ENCODE assay signal across 26 cellular contexts in the genomic region with DNA sequence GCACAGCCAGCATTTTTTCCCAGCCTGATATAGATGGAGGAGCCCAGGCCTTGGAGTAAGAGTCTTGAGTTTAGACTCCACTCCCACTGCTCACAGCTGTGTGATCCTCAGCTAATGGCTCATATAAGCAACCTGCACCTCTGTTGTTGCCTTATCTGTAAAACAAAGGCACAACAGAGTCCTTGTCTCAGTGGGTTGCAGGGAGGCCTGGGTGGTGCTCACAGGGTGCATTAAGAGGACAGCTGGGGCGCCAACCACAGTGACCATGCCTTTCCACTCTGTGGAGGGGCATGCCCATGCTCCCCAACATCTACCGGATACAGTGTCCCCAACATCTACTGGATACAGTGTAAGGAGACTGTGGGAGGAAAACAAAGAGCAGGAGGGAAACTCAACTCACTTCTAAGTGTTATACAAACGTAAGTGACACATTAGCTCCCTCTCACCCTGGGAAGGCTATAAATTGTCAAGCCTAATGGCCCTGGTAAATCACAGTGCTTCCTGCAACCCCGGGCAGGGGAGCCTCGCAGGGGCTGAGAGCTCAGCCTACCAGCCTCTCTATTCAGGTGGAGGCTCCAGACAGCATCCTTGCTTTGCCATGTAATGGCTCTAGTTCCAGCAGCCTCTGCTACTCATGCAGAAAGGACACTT.
DNase-seq lines count a peak whose midpoint lies in the region; ATAC-seq and TF ChIP-seq lines count a peak whose summit lies in the region.
"Had no signal": no experiment of that assay in that cellular context is flagged by ENCODE, and none has a peak within 500 bp of the region (broad histone marks: within the 10 kb centered on the region; RNA-seq: fewer than 3 reads in every experiment).

No MANE protein-coding gene starts in this region.

- no peaks in the 10 kb centered on the region for H3K36me3 Mint-ChIP-seq in WTC11
- H3K36me3 Mint-ChIP-seq: activated CD4-positive, alpha-beta memory T cell treated with anti-CD3 and anti-CD28 coated beads for 36 hours; naive B cell had no signal

- 0 out of 2 replicates have a peak overlapping the region, but pooled peaks have one; percentile 44 for H3K27ac Mint-ChIP-seq in WTC11
- H3K27ac Mint-ChIP-seq: activated CD4-positive, alpha-beta memory T cell treated with anti-CD3 and anti-CD28 coated beads for 36 hours; naive B cell; progenitor cell of endocrine pancreas; T-helper 17 cell had no signal

- POLR2A ChIA-PET in HEK293T (lab: Yijun Ruan, JAX) (no interaction called here), WTC11 (lab: Charles Lee) (no interaction called here)

- TF ChIP-seq CTCF in WTC11 (IDR thresholded peaks at IDR 0.05) = no peak

- H3K9me3 Mint-ChIP-seq in WTC11 = no peaks in the 10 kb centered on the region

- no peak overlapping the region for H3K4me3 Mint-ChIP-seq in WTC11
- H3K4me3 Mint-ChIP-seq: activated CD4-positive, alpha-beta memory T cell treated with anti-CD3 and anti-CD28 coated beads for 36 hours; naive B cell; T-helper 17 cell had no signal

- DNase-seq in NCI-H1092 treated with DMSO at 0.1 percent for 48 hours (lab: John Stamatoyannopoulos, UW) (peak; percentile 13), NCI-H1092 (lab: John Stamatoyannopoulos, UW) (no peak), HEK293T (ENCODE audit: extremely low spot score) (peak; percentile 13), WTC11 (ENCODE audit: low spot score) (no peak), retina (peak; percentile 54), middle frontal gyrus (ENCODE audit: extremely low spot score, low spot score) (no peak)
- DNase-seq: 8988T; activated CD4-positive, alpha-beta memory T cell treated with anti-CD3 and anti-CD28 coated beads for 36 hours; activated CD4-positive, alpha-beta T cell treated with anti-CD3 and anti-CD28 coated beads for 1 hour; activated naive CD4-positive, alpha-beta T cell; cerebellar nuclear complex; GOT3; kidney; naive B cell; NCI-H1048; NCI-H2107; NCI-H524; nucleus accumbens; stimulated activated CD4-positive, alpha-beta T cell treated with anti-CD3 and anti-CD28 coated beads, Interleukin-12 subunit alpha, Interleukin-12 subunit beta, amount 100 ng/mL, for 4 hours; stimulated activated CD4-positive, alpha-beta T cell treated with anti-CD3 and anti-CD28 coated beads, Interleukin-4, amount 100 ng/mL, for 24 hours; T-helper 17 cell; trophoblast cell had no signal

- peaks cover 39% of the 10 kb centered on the region for H3K4me1 Mint-ChIP-seq in WTC11
- H3K4me1 Mint-ChIP-seq: naive B cell, T-helper 17 cell had no signal

- no peaks in the 10 kb centered on the region for H3K27me3 Mint-ChIP-seq in WTC11 (ENCODE audit: low read depth)
- H3K27me3 Mint-ChIP-seq: progenitor cell of endocrine pancreas, T-helper 17 cell had no signal

- ATAC-seq in WTC11 (peak; percentile 53), HG02588 (IDR thresholded peaks at IDR 0.05; ENCODE audit: unreplicated experiment) (no peak), HG02798 (IDR thresholded peaks at IDR 0.05; ENCODE audit: poor library complexity, unreplicated experiment) (no peak)
- ATAC-seq: sciatic nerve, T-helper 17 cell had no signal

- CTCF ChIA-PET in HEK293T (lab: Yijun Ruan, JAX) = no interaction called here
- CTCF ChIA-PET in WTC11 (lab: Charles Lee) = interaction anchor here (0.8 kb wide), 1 partner anchor 69 kb away, joined by 3 read pairs; no protein-coding TSS in a partner anchor

TF ChIP-seq in HEK293T, 16 proteins besides CTCF, POLR2A, EP300 and RAD21:
- TF ChIP-seq TARDBP (IDR thresholded peaks at IDR 0.05) = no peak
- TF ChIP-seq ARNT (IDR thresholded peaks at IDR 0.05) = no peak
- TF ChIP-seq FOXK2 (IDR thresholded peaks at IDR 0.05) = no peak
- TF ChIP-seq LEF1 (IDR thresholded peaks at IDR 0.05; ENCODE audit: borderline replicate concordance) = no peak
- no peak for TF ChIP-seq SP1 (IDR thresholded peaks at IDR 0.05)

TF ChIP-seq in WTC11, 78 proteins besides CTCF, POLR2A, EP300 and RAD21:
- TF ChIP-seq NFATC4 (CRISPR knock-in tag; IDR thresholded peaks at IDR 0.05) (no peak), IRF2 (CRISPR knock-in tag; IDR thresholded peaks at IDR 0.05; ENCODE audit: borderline replicate concordance, low read depth) (no peak), ETV6 (CRISPR knock-in tag; IDR thresholded peaks at IDR 0.05) (no peak)
TF ChIP-seq in WTC11: peak in this region for 0.

Comparison
In these comparisons a context has a peak if more than half of its experiments do, and no peak if none do; other contexts are left out.
1. DNase-seq: peak in NCI-H1092 treated with DMSO at 0.1 percent for 48 hours (single experiment), HEK293T (single experiment) and retina (single experiment); none in NCI-H1092 (single experiment), WTC11 (single experiment) and middle frontal gyrus (single experiment).